In the genomic region with DNA sequence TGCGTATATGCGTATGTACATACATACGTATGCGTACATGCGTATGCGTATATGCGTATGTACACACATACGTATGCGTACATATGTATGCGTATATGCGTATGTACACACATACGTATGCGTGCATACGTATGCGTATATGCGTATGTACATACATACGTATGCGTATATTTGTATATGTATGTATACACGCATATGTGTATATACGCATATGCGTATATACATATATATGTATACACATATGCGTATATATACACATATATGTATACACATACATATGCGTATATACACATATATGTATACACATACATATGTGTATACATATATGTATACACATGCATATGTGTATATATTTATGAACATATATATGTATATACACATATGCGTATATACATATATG, we compare ENCODE assay signal across 28 cellular contexts.
"Had no signal": no experiment of that assay in that cellular context is flagged by ENCODE, and none has a peak within 500 bp of the region (broad histone marks: within the 10 kb centered on the region; RNA-seq: fewer than 3 reads in every experiment).

No MANE protein-coding gene starts in this region.

- DNase-seq: activated B cell treated with CpG ODN at 0.5 μM for 24 hours; activated CD4-positive, alpha-beta memory T cell treated with anti-CD3 and anti-CD28 coated beads, Interleukin-2, amount 10 ng/mL, durations not matched to agents 7 days and 5 days; activated CD4-positive, alpha-beta T cell treated with anti-CD3 and anti-CD28 coated beads for 36 hours; activated CD4-positive, alpha-beta T cell treated with anti-CD3 and anti-CD28 coated beads for 48 hours; activated CD4-positive, alpha-beta T cell treated with anti-CD3 and anti-CD28 coated beads, Interleukin-2, amount 10 ng/mL, durations not matched to agents 7 days and 5 days; activated CD4-positive, alpha-beta T cell treated with anti-CD3 and anti-CD28 coated beads, Interleukin-2, amount 50 U/mL, for 48 hours; activated CD4-positive, CD25-positive, alpha-beta regulatory T cell treated with anti-CD3 and anti-CD28 coated beads, Interleukin-2, amount 50 U/mL, for 72 hours; activated CD8-positive, alpha-beta memory T cell treated with anti-CD3 and anti-CD28 coated beads for 24 hours; activated CD8-positive, alpha-beta memory T cell treated with anti-CD3 and anti-CD28 coated beads, Interleukin-2, amount 10 ng/mL, durations not matched to agents 7 days and 5 days; activated CD8-positive, alpha-beta memory T cell treated with anti-CD3 and anti-CD28 coated beads, Interleukin-2, amount 50 U/mL, for 48 hours; activated CD8-positive, alpha-beta T cell treated with anti-CD3 and anti-CD28 coated beads, Interleukin-2, amount 10 ng/mL, durations not matched to agents 7 days and 5 days; activated effector memory CD4-positive, alpha-beta T cell treated with Interleukin-2 at 50 U/mL for 16 hours; activated gamma-delta T cell; activated naive CD4-positive, alpha-beta T cell treated with anti-CD3 and anti-CD28 coated beads, Interleukin-2, amount 10 ng/mL, durations not matched to agents 7 days and 5 days; activated naive CD4-positive, alpha-beta T cell treated with Interleukin-2 at 50 U/mL for 16 hours; activated naive CD8-positive, alpha-beta T cell treated with anti-CD3 and anti-CD28 coated beads, Interleukin-2, amount 10 ng/mL, durations not matched to agents 7 days and 5 days; activated naive CD8-positive, alpha-beta T cell treated with anti-CD3 and anti-CD28 coated beads, Interleukin-2, amount 50 U/mL, for 24 hours; activated T-cell treated with anti-CD3 and anti-CD28 coated beads, Interleukin-2, amount 50 U/mL, for 24 hours; activated T-cell treated with anti-CD3 and anti-CD28 coated beads, Interleukin-2, amount 50 U/mL, for 48 hours; amygdala; anterior cingulate cortex; caudate nucleus; cerebellar nuclear complex; T-helper 2 cell; T-helper 9 cell had no signal

- H3K4me1 ChIP-seq: ascending aorta had no signal

- H3K4me3 ChIP-seq: ascending aorta, cardiac muscle cell had no signal

- H3K9me3 ChIP-seq: ascending aorta had no signal

- FAIRE-seq: bronchial epithelial cell had no signal

- H3K36me3 ChIP-seq: ascending aorta, cardiac muscle cell had no signal

- H3K27ac ChIP-seq: ascending aorta, cardiac muscle cell had no signal

- H3K27me3 ChIP-seq: ascending aorta, cardiac muscle cell had no signal

- ATAC-seq: activated CD4-positive, alpha-beta T cell treated with anti-CD3 and anti-CD28 coated beads for 36 hours; activated CD8-positive, alpha-beta memory T cell treated with anti-CD3 and anti-CD28 coated beads, Interleukin-2, amount 10 ng/mL, durations not matched to agents 7 days and 5 days; activated CD8-positive, alpha-beta T cell treated with anti-CD3 and anti-CD28 coated beads, Interleukin-2, amount 10 ng/mL, durations not matched to agents 7 days and 5 days; activated naive CD8-positive, alpha-beta T cell treated with anti-CD3 and anti-CD28 coated beads, Interleukin-2, amount 50 U/mL, for 24 hours had no signal
